10 cellular contexts compared by ENCODE assay signal in the genomic region with DNA sequence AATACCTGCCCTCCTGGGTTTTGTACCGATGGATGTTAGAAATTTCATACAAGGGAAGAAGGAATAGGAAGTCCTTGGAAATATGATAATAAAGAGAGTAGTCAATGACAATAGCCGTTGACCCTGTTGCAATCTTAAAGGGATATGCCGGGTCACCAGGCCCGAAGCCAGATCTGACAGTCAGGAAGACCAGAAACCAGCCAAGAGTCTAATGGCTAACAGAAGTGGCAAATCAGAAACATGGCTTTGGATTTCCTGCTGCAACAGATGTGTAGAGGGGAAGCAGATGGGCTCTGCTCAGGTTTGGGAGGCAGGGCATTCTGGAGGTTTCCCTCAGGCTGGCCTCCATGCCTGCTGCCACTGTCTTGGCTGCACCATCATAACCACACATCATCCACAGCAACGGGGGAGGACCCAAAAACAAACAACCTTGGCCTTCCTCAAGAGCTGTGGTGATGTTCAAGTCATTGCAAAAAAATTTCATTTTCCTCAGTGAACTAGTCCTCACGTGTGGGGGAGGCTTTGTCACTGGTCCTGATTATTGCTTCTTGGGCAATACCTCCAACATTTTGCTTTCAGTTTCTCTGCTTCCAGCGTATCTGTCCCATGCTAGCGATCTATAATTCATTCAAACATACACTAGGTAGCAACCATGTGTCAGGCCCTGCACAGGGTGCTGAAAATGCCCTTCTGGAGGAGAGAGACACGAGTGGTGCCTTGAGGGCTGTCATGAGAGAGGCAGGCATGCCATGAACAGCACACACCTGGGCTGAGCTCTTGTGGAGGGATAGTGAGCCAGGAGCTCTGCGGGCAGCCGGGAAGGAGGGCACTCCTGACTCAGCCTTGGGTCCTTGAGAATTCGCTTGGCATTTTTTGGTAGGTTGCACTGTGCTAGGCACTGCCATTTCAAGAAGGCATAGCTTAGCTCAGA. TPM values are rescaled to one million over a fixed set of nuclear protein-coding genes. Genes with fewer than 3 reads are reported as not detected.
DNase-seq lines count a peak whose midpoint lies in the region; ATAC-seq and TF ChIP-seq lines count a peak whose summit lies in the region.
"Had no signal": no experiment of that assay in that cellular context is flagged by ENCODE, and none has a peak within 500 bp of the region (broad histone marks: within the 10 kb centered on the region; RNA-seq: fewer than 3 reads in every experiment).

No MANE protein-coding gene starts in this region.

- H3K4me1 Mint-ChIP-seq in Caco-2 (ENCODE audit: low read depth, unreplicated experiment): peaks cover 34% of the 10 kb centered on the region

- H3K9ac ChIP-seq in duodenal mucosa (ENCODE audit: low read depth in 1 of 2, low read length in 2 of 2) (peak overlapping the region; percentile 35 to 60), mesenchymal stem cell (ENCODE audit: low read length) (peak overlapping the region; percentile 83)
- H3K9ac ChIP-seq: BLaER1 had no signal

- intact Hi-C loops in heart left ventricle (cut with DNase I) (loop anchor here in 5 of 10 donors (2.0 to 10.0 kb wide), 5 partner anchors 42 to 79 kb away; a partner anchor contains a TSS), Right ventricle myocardium inferior (cut with DNase I) (no loop called here), Caco-2 (cut with micrococcal nuclease; ENCODE audit: unreplicated experiment) (no loop called here)

- BruUV-seq in Caco-2 (replicated peaks; lab: Mats Ljungman, UMichigan): no TSS peak

- H2BK120ac ChIP-seq in mesenchymal stem cell (ENCODE audit: low read depth, low read length): no peak overlapping the region

- no peak overlapping the region for H3K23ac ChIP-seq in mesenchymal stem cell (ENCODE audit: low read length in 2 of 2)

- DNase-seq in heart left ventricle (peak in 1 of 5 donors; percentile 38), Right ventricle myocardium inferior (ENCODE audit: missing footprints) (no peak), mesenchymal stem cell (peak; percentile 90), UCSD-AML1 (lab: John Stamatoyannopoulos, UW; ENCODE audit: unreplicated experiment) (no peak), DMS53 treated with DMSO at 0.1 percent for 48 hours (lab: John Stamatoyannopoulos, UW; ENCODE audit: unreplicated experiment) (no peak), NAMALWA (ENCODE audit: low spot score) (no peak), Caco-2 (no peak)
- DNase-seq: NCI-H1436 had no signal

- H3K27ac ChIP-seq in heart left ventricle (peak overlapping the region in 11 of 12 donors; percentile 71 to 97 (median 86)), duodenal mucosa (ENCODE audit: low read depth, low read length) (peak overlapping the region; percentile 74), mesenchymal stem cell (ENCODE audit: low read length, poor library complexity, severe bottlenecking) (no peak overlapping the region)

- no peaks in the 10 kb centered on the region for H3K27me3 ChIP-seq in heart left ventricle
- H3K27me3 ChIP-seq in duodenal mucosa (ENCODE audit: control insufficient read depth in 1 of 2, insufficient read depth in 2 of 2, low read length in 2 of 2): no peaks in the 10 kb centered on the region
- H3K27me3 ChIP-seq in mesenchymal stem cell (ENCODE audit: control insufficient read depth in 1 of 2, insufficient read depth in 1 of 2, low read length in 2 of 2): peaks cover 0 to 13% of the 10 kb centered on the region in 2 experiments
- no peaks in the 10 kb centered on the region for H3K27me3 ChIP-seq in Caco-2 (replicated peaks; ENCODE audit: control insufficient read depth, insufficient read depth, low read length)
- H3K27me3 ChIP-seq: BLaER1 had no signal

- H2BK15ac ChIP-seq in mesenchymal stem cell (ENCODE audit: low read depth, poor library complexity, severe bottlenecking): no peak overlapping the region

- H3K79me1 ChIP-seq in mesenchymal stem cell (replicated peaks; ENCODE audit: low read length, poor library complexity, severe bottlenecking): no peaks in the 10 kb centered on the region

- H2AFZ ChIP-seq in mesenchymal stem cell (ENCODE audit: low read depth, low read length): no peak overlapping the region

- H3K4me2 ChIP-seq in mesenchymal stem cell (ENCODE audit: low read length, poor library complexity, severe bottlenecking): no peak overlapping the region

- H3K4me1 ChIP-seq in heart left ventricle: peaks cover 8 to 49% (median 36%) of the 10 kb centered on the region in 12 donors
- H3K4me1 ChIP-seq in duodenal mucosa (ENCODE audit: control insufficient read depth in 1 of 2, insufficient read depth in 2 of 2, low read length in 2 of 2): peaks cover 56 to 67% of the 10 kb centered on the region in 2 donors
- H3K4me1 ChIP-seq in mesenchymal stem cell (ENCODE audit: control insufficient read depth, insufficient read depth, low read depth, low read length): peaks cover 7% of the 10 kb centered on the region
- peaks cover 44% of the 10 kb centered on the region for H3K4me1 ChIP-seq in Caco-2

- no peaks in the 10 kb centered on the region for H3K36me3 Mint-ChIP-seq in Caco-2 (ENCODE audit: insufficient read depth, unreplicated experiment)

- H3K4me3 Mint-ChIP-seq in Caco-2 (ENCODE audit: unreplicated experiment): no peak overlapping the region

- H3K36me3 ChIP-seq in heart left ventricle (no peaks in the 10 kb centered on the region), duodenal mucosa (ENCODE audit: control insufficient read depth in 1 of 2, insufficient read depth in 2 of 2, low read length in 2 of 2) (no peaks in the 10 kb centered on the region), mesenchymal stem cell (ENCODE audit: control insufficient read depth in 1 of 2, insufficient read depth in 2 of 2, low read depth in 1 of 2, low read length in 2 of 2) (no peaks in the 10 kb centered on the region), Caco-2 (ENCODE audit: control insufficient read depth, insufficient read depth, low read length) (no peaks in the 10 kb centered on the region)
- H3K36me3 ChIP-seq: BLaER1 had no signal

- H2BK12ac ChIP-seq in mesenchymal stem cell (ENCODE audit: low read length in 2 of 2): peak overlapping the region; percentile 42 to 91

- POLR2A ChIA-PET in Caco-2 (lab: Charles Lee): no interaction called here

- WGBS in heart left ventricle, 4 donors: 59 to 74% (median 68%) methylated on average over 10 to 12 of the region's 12 CpGs
- WGBS in mesenchymal stem cell: 86% methylated on average over 12 of the region's 12 CpGs

- H3K4me3 ChIP-seq in heart left ventricle: no peak overlapping the region
- peak overlapping the region; percentile 51 to 54 for H3K4me3 ChIP-seq in duodenal mucosa (ENCODE audit: low read depth in 1 of 2, low read length in 2 of 2)
- H3K4me3 ChIP-seq in mesenchymal stem cell (ENCODE audit: insufficient read depth in 1 of 2, low read depth in 1 of 2, low read length in 2 of 2): peak overlapping the region in 1 of 2 experiments; percentile 76
- no peak overlapping the region for H3K4me3 ChIP-seq in Caco-2 (ENCODE audit: low read depth, low read length)
- H3K4me3 ChIP-seq: BLaER1 had no signal

- ATAC-seq in heart left ventricle: no peak
- no peak for ATAC-seq in Right ventricle myocardium inferior

- H2AK5ac ChIP-seq in mesenchymal stem cell (ENCODE audit: low read length, severe bottlenecking): no peak overlapping the region

- H3K27ac Mint-ChIP-seq in Caco-2 (ENCODE audit: unreplicated experiment): no peak overlapping the region

- no peaks in the 10 kb centered on the region for H3K27me3 Mint-ChIP-seq in Caco-2 (ENCODE audit: insufficient read depth, unreplicated experiment)

- H2BK5ac ChIP-seq in mesenchymal stem cell (ENCODE audit: low read depth, low read length, poor library complexity, severe bottlenecking): no peak overlapping the region

- peak overlapping the region; percentile 64 for H3K18ac ChIP-seq in mesenchymal stem cell (ENCODE audit: low read depth in 1 of 2, low read length in 2 of 2)

- H3K9me3 ChIP-seq in heart left ventricle (no peaks in the 10 kb centered on the region), duodenal mucosa (ENCODE audit: control insufficient read depth in 1 of 2, low read length in 2 of 2) (no peaks in the 10 kb centered on the region), mesenchymal stem cell (ENCODE audit: control insufficient read depth, low read length) (no peaks in the 10 kb centered on the region), Caco-2 (no peaks in the 10 kb centered on the region)

- TF ChIP-seq POLR2A in heart left ventricle (IDR thresholded peaks at IDR 0.05): no peak

- H3K4ac ChIP-seq in mesenchymal stem cell (ENCODE audit: low read depth in 1 of 2, low read length in 2 of 2): no peak overlapping the region

- no peak overlapping the region for H3K14ac ChIP-seq in mesenchymal stem cell (ENCODE audit: low read length in 2 of 2)

- TF ChIP-seq CTCF in heart left ventricle (IDR thresholded peaks at IDR 0.05): no peak
- TF ChIP-seq CTCF in Caco-2 (IDR thresholded peaks at IDR 0.05; ENCODE audit: insufficient read depth in 1 of 2, low read depth in 1 of 2, low read length in 1 of 2, severe bottlenecking in 1 of 2, unreplicated experiment in 1 of 2): no peak

- H4K8ac ChIP-seq in mesenchymal stem cell (ENCODE audit: low read length): no peak overlapping the region

- H3K9me3 Mint-ChIP-seq in Caco-2 (ENCODE audit: unreplicated experiment): no peaks in the 10 kb centered on the region

- CTCF ChIA-PET in Caco-2 (lab: Charles Lee): no interaction called here

- peak overlapping the region; percentile 88 for H4K91ac ChIP-seq in mesenchymal stem cell (ENCODE audit: low read length)

RNA-seq across cellular contexts. Expression of a gene that starts 48.2 kb away (rescaled TPM):
- 10 to 100 TPM in 5 of 9 donors, 1 to 10 TPM in 4; 6.4 to 31.6 (median 11.8) TPM for total RNA-seq in heart left ventricle
- polyA plus RNA-seq in heart left ventricle: 1 to 10 TPM; 5.6 to 8.2 TPM
- 6.6 TPM for total RNA-seq in Right ventricle myocardium inferior
- polyA plus RNA-seq in mesenchymal stem cell (2013, experiment 1 of 2): 8.2 TPM
- polyA plus RNA-seq in mesenchymal stem cell (2013, experiment 2 of 2): 9.2 TPM
- 36.9 and 37.2 TPM in 2 replicates for total RNA-seq in Caco-2 (2022)

Comparison
In these comparisons a context has a peak if more than half of its experiments do, and no peak if none do; other contexts are left out.
1. H3K4me3 ChIP-seq: peak in duodenal mucosa (2 of 2); none in heart left ventricle (0 of 12) and Caco-2 (single experiment).